20 cellular contexts compared by ENCODE assay signal in the genomic region with DNA sequence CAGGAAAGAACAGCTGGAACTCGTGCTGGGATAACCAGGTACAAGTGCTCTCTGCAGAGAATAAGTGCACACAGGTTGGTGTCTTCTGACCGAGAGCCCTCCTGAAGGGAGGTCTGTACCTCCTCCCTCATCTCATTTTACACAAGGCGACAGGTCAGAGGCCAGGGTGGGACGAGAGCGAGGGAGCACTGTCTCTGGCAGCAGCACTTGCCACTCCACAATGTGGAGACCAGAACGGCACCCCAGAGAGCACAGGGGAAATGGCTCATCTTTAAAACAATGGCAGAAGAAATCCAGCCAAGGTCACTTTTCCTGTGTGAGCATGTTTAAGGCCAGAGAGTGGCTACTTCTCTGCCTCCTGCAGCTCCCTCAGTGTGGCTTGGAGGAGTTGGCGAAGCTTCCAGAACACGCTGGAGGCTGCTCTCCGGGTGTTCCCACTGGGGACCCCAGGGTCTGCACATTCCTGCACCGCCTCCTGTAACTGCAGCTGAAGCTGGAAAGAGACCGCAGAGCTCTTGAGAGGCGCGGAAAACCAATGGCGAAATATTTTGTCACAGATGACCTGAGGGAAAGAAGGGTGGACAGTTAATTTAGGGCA. TPM values are rescaled to one million over a fixed set of nuclear protein-coding genes. Genes with fewer than 3 reads are reported as not detected.
A peak's percentile ranks its signal among the peaks of the same experiment; 100 is the strongest.
DNase-seq lines count a peak whose midpoint lies in the region; ATAC-seq and TF ChIP-seq lines count a peak whose summit lies in the region.
"Had no signal": no experiment of that assay in that cellular context is flagged by ENCODE, and none has a peak within 500 bp of the region (broad histone marks: within the 10 kb centered on the region; RNA-seq: fewer than 3 reads in every experiment).

No MANE protein-coding gene starts in this region.

- H3K9me3 Mint-ChIP-seq in WTC11 (peaks cover 16% of the 10 kb centered on the region), Caco-2 (ENCODE audit: unreplicated experiment) (no peaks in the 10 kb centered on the region)
- H3K9me3 Mint-ChIP-seq: CD4-positive, CD25-positive, alpha-beta regulatory T cell had no signal

- no TSS peak for BruUV-seq in Caco-2 (replicated peaks; lab: Mats Ljungman, UMichigan)

- POLR2A ChIA-PET in WTC11 (lab: Charles Lee) (no interaction called here), Caco-2 (lab: Charles Lee) (no interaction called here)

- H3K27ac ChIP-seq in heart right ventricle (peak overlapping the region in 7 of 10 donors; percentile 13 to 69 (median 48)), right atrium auricular region (no peak overlapping the region)

- CTCF ChIA-PET in WTC11 (lab: Charles Lee) (interaction anchor here (1.0 to 1.3 kb wide), 2 partner anchors 10 to 23 kb away, joined by 5 to 6 read pairs; no protein-coding TSS in a partner anchor), Caco-2 (lab: Charles Lee) (no interaction called here)

- ATAC-seq in heart right ventricle (peak; percentile 24 to 74 (median 55)), WTC11 (peak; percentile 85)
- ATAC-seq: Panc1 had no signal

- H3K4me3 ChIP-seq in heart right ventricle (no peak overlapping the region), right atrium auricular region (no peak overlapping the region), Caco-2 (ENCODE audit: low read depth, low read length) (no peak overlapping the region)

- H3K4me1 Mint-ChIP-seq in WTC11 (peaks cover 28% of the 10 kb centered on the region), Caco-2 (ENCODE audit: low read depth, unreplicated experiment) (no peaks in the 10 kb centered on the region)

- H3K4me1 ChIP-seq in heart right ventricle (peaks cover 0 to 17% (median 14%) of the 10 kb centered on the region in 9 donors), right atrium auricular region (peaks cover 0 to 14% of the 10 kb centered on the region in 2 donors), Caco-2 (no peaks in the 10 kb centered on the region)

- peaks cover 0 to 17% (median 0%) of the 10 kb centered on the region in 9 donors for H3K36me3 ChIP-seq in heart right ventricle
- no peaks in the 10 kb centered on the region for H3K36me3 ChIP-seq in right atrium auricular region
- H3K36me3 ChIP-seq in Caco-2 (ENCODE audit: control insufficient read depth, insufficient read depth, low read length): no peaks in the 10 kb centered on the region

- DNase-seq in heart right ventricle (no peak), right atrium auricular region (ENCODE audit: low spot score) (no peak), WTC11 (ENCODE audit: low spot score) (no peak), iPS DF 19.7 (ENCODE audit: low read depth, low spot score) (peak; percentile 23), GM03348 (ENCODE audit: low spot score) (no peak), NCI-H2081 (lab: John Stamatoyannopoulos, UW) (no peak), Caco-2 (no peak)
- DNase-seq: 8988T; CD4-positive, CD25-positive, alpha-beta regulatory T cell; H7; NCI-H1092; NCI-H1417 treated with DMSO at 0.1 percent for 48 hours; NCI-H1694 treated with DMSO at 0.1 percent for 48 hours; NCI-H446; NCI-H524 treated with DMSO at 0.1 percent for 48 hours; NCI-H82; SK-N-SH had no signal

- H3K4me3 Mint-ChIP-seq in WTC11 (no peak overlapping the region), Caco-2 (ENCODE audit: unreplicated experiment) (no peak overlapping the region)
- H3K4me3 Mint-ChIP-seq: CD4-positive, CD25-positive, alpha-beta regulatory T cell had no signal

- H3K27ac Mint-ChIP-seq in WTC11 (peak overlapping the region; percentile 33; the same call in 1 of the 2 replicates), Caco-2 (ENCODE audit: unreplicated experiment) (no peak overlapping the region)

- H3K27me3 ChIP-seq in heart right ventricle: no peaks in the 10 kb centered on the region
- no peaks in the 10 kb centered on the region for H3K27me3 ChIP-seq in right atrium auricular region
- H3K27me3 ChIP-seq in Caco-2 (replicated peaks; ENCODE audit: control insufficient read depth, insufficient read depth, low read length): no peaks in the 10 kb centered on the region

- H3K36me3 Mint-ChIP-seq in WTC11 (0 out of 2 replicates have a peak, but pooled peaks cover 2% of the 10 kb centered on the region), Caco-2 (ENCODE audit: insufficient read depth, unreplicated experiment) (no peaks in the 10 kb centered on the region)
- H3K36me3 Mint-ChIP-seq: CD4-positive, CD25-positive, alpha-beta regulatory T cell had no signal

- no peak for TF ChIP-seq CTCF in heart right ventricle (IDR thresholded peaks at IDR 0.05)
- no peak for TF ChIP-seq CTCF in right atrium auricular region (IDR thresholded peaks at IDR 0.05)
- TF ChIP-seq CTCF in WTC11 (IDR thresholded peaks at IDR 0.05): no peak
- TF ChIP-seq CTCF in Caco-2 (IDR thresholded peaks at IDR 0.05; ENCODE audit: insufficient read depth in 1 of 2, low read depth in 1 of 2, low read length in 1 of 2, severe bottlenecking in 1 of 2, unreplicated experiment in 1 of 2): no peak

- H3K9me3 ChIP-seq in heart right ventricle (no peaks in the 10 kb centered on the region), right atrium auricular region (no peaks in the 10 kb centered on the region), Caco-2 (no peaks in the 10 kb centered on the region)
- H3K9me3 ChIP-seq: SK-N-SH had no signal

- 57 to 58% methylated on average over 14 of the region's 14 CpGs for WGBS in heart right ventricle, 2 donors

- intact Hi-C loops in heart right ventricle (cut with DNase I) (no loop called here), Caco-2 (cut with micrococcal nuclease; ENCODE audit: unreplicated experiment) (no loop called here)

- H3K27me3 Mint-ChIP-seq in WTC11 (ENCODE audit: low read depth) (peaks cover 3% of the 10 kb centered on the region; the same call in 1 of the 2 replicates), Caco-2 (ENCODE audit: insufficient read depth, unreplicated experiment) (no peaks in the 10 kb centered on the region)

TF ChIP-seq in WTC11, 78 proteins besides CTCF, POLR2A, EP300 and RAD21 (continues in another document):
- TF ChIP-seq FOXP4 (CRISPR knock-in tag; IDR thresholded peaks at IDR 0.05): peak; percentile 75; the same call in 1 of the 2 replicates
- TF ChIP-seq MXD4 (CRISPR knock-in tag; IDR thresholded peaks at IDR 0.05; ENCODE audit: borderline replicate concordance): no peak
- no peak for TF ChIP-seq HMGA2 (CRISPR knock-in tag; IDR thresholded peaks at IDR 0.05)
- TF ChIP-seq ATF3 (CRISPR knock-in tag; conservative IDR thresholded peaks at IDR 0.05): no peak
- no peak for TF ChIP-seq EMX1 (CRISPR knock-in tag; IDR thresholded peaks at IDR 0.05)
- TF ChIP-seq, protein P1, sequence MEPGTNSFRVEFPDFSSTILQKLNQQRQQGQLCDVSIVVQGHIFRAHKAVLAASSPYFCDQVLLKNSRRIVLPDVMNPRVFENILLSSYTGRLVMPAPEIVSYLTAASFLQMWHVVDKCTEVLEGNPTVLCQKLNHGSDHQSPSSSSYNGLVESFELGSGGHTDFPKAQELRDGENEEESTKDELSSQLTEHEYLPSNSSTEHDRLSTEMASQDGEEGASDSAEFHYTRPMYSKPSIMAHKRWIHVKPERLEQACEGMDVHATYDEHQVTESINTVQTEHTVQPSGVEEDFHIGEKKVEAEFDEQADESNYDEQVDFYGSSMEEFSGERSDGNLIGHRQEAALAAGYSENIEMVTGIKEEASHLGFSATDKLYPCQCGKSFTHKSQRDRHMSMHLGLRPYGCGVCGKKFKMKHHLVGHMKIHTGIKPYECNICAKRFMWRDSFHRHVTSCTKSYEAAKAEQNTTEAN (CRISPR knock-in tag; IDR thresholded peaks at IDR 0.05): peak; percentile 69; the same call in 1 of the 2 replicates
- TF ChIP-seq NFYB (CRISPR knock-in tag; conservative IDR thresholded peaks at IDR 0.05; ENCODE audit: low read depth): no peak

RNA-seq across cellular contexts. Expression of gene DIPK1C, which starts 20.9 kb away (rescaled TPM):
- 10 to 100 TPM in 2 of 10 donors, 1 to 10 TPM in 7, under 1 TPM in 1; 0.90 to 12.9 (median 6.6) TPM for total RNA-seq in heart right ventricle
- 1 to 10 TPM in 1 of 2 donors, under 1 TPM in 1; 0.70 to 8.0 TPM for polyA plus RNA-seq in heart right ventricle
- 1 to 10 TPM in 1 of 2 donors, not detected in 1; 2.6 TPM for total RNA-seq in right atrium auricular region
- not detected in 3 replicates for total RNA-seq in WTC11 (2021)
- total RNA-seq in Caco-2 (2022): not detected in 2 replicates
- total RNA-seq: CD4-positive, CD25-positive, alpha-beta regulatory T cell; H7; HT-29 had no signal
- polyA plus RNA-seq: BJ; CD4-positive, CD25-positive, alpha-beta regulatory T cell; SK-N-SH had no signal

RNA-seq across cellular contexts. Expression of gene CNDP2, which starts 59.9 kb away (rescaled TPM):
- total RNA-seq in heart right ventricle (100 to 1,000 TPM in 1 of 10 donors, 10 to 100 TPM in 9; 50.2 to 117 (median 75.3) TPM), right atrium auricular region (10 to 100 TPM; 31.2 to 62.6 TPM), WTC11 (2021) (228 to 248 TPM (median 229 TPM) in 3 replicates), Caco-2 (2022) (95.1 and 113 TPM in 2 replicates)
- 10 to 100 TPM; 48.9 to 62.3 TPM for polyA plus RNA-seq in heart right ventricle

Comparison
In these comparisons a context has a peak if more than half of its experiments do, and no peak if none do; other contexts are left out.
1. H3K27ac ChIP-seq: peak in heart right ventricle (7 of 10); none in right atrium auricular region (0 of 2).